10 cellular contexts compared by ENCODE assay signal in genomic region chr11:118915941-118916841, GRCh38. TPM values are rescaled to one million over a fixed set of nuclear protein-coding genes. Genes with fewer than 3 reads are reported as not detected.
DNase-seq lines count a peak whose midpoint lies in the region; ATAC-seq and TF ChIP-seq lines count a peak whose summit lies in the region.
"Had no signal": no experiment of that assay in that cellular context is flagged by ENCODE, and none has a peak within 500 bp of the region (broad histone marks: within the 10 kb centered on the region; RNA-seq: fewer than 3 reads in every experiment).

No MANE protein-coding gene starts in this region.

- peak overlapping the region; percentile 96 for H2AK5ac ChIP-seq in mesendoderm (ENCODE audit: low read length)

- H3K36me3 Mint-ChIP-seq in activated T-cell treated with anti-CD3 and anti-CD28 coated beads, Interleukin-2, amount 50 U/mL, for 24 hours (ENCODE audit: low read depth), result peaks cover 12% of the 10 kb centered on the region

- peak overlapping the region; percentile 64 for H2BK5ac ChIP-seq in mesendoderm (ENCODE audit: low read length)

- H3K4me3 Mint-ChIP-seq in activated T-cell treated with anti-CD3 and anti-CD28 coated beads, Interleukin-2, amount 50 U/mL, for 24 hours, result peak overlapping the region; percentile 85

- no peaks in the 10 kb centered on the region for H3K27me3 Mint-ChIP-seq in activated T-cell treated with anti-CD3 and anti-CD28 coated beads, Interleukin-2, amount 50 U/mL, for 24 hours

- H3K27ac ChIP-seq in mesendoderm (ENCODE audit: low read depth, low read length) (peak overlapping the region; percentile 98), tibial nerve (peak overlapping the region; percentile 88 to 97 (median 93))

- peaks cover 33% of the 10 kb centered on the region for H3K79me1 ChIP-seq in mesendoderm (ENCODE audit: low read length)

- peaks cover 76% of the 10 kb centered on the region for H3K4me1 ChIP-seq in mesendoderm (ENCODE audit: control insufficient read depth, low read depth, low read length)
- H3K4me1 ChIP-seq in tibial nerve, result peaks cover 14 to 100% (median 98%) of the 10 kb centered on the region in 4 donors

- H3K23ac ChIP-seq in mesendoderm (ENCODE audit: low read length), result peak overlapping the region; percentile 85

- peak overlapping the region; percentile 30 for H3K4me2 ChIP-seq in mesendoderm (ENCODE audit: low read length)

- H3K9ac ChIP-seq in mesendoderm (ENCODE audit: low read length), result peak overlapping the region; percentile 52

- no peak overlapping the region for H2BK15ac ChIP-seq in mesendoderm (replicated peaks; ENCODE audit: low read depth)

- H3K4me3 ChIP-seq in cardiac fibroblast (replicated peaks in 1 of 2; ENCODE audit: low read depth in 2 of 2, low read length in 2 of 2), result peak overlapping the region; percentile 17 to 27
- H3K4me3 ChIP-seq in mesendoderm (ENCODE audit: low read length), result no peak overlapping the region
- H3K4me3 ChIP-seq in tibial nerve, result no peak overlapping the region

- H3K79me2 ChIP-seq in mesendoderm (ENCODE audit: control insufficient read depth, insufficient read depth, low read length), result peaks cover 49% of the 10 kb centered on the region

- TF ChIP-seq POLR2A in tibial nerve (IDR thresholded peaks at IDR 0.05), result no peak

- peaks cover 97% of the 10 kb centered on the region for H3K4me1 Mint-ChIP-seq in activated T-cell treated with anti-CD3 and anti-CD28 coated beads, Interleukin-2, amount 50 U/mL, for 24 hours (ENCODE audit: low read depth)

- H3K36me3 ChIP-seq in mesendoderm (ENCODE audit: control insufficient read depth, insufficient read depth, low read length), result no peaks in the 10 kb centered on the region
- no peaks in the 10 kb centered on the region for H3K36me3 ChIP-seq in tibial nerve

- no peak for ATAC-seq in HG03342 (IDR thresholded peaks at IDR 0.05; ENCODE audit: unreplicated experiment)
- ATAC-seq in HG02970 (IDR thresholded peaks at IDR 0.05; ENCODE audit: low FRiP score, unreplicated experiment), result no peak
- no peak for ATAC-seq in GM18873 (IDR thresholded peaks at IDR 0.05; ENCODE audit: low FRiP score, unreplicated experiment)

- no peak for TF ChIP-seq EP300 in tibial nerve (IDR thresholded peaks at IDR 0.05)

- TF ChIP-seq CTCF in cardiac fibroblast (IDR thresholded peaks at IDR 0.05; ENCODE audit: low read depth, low read length), result no peak
- TF ChIP-seq CTCF in tibial nerve (IDR thresholded peaks at IDR 0.05), result no peak

- WGBS in mesendoderm (ENCODE audit: extremely low coverage, insufficient coverage, low lambda C conversion rate), result no CpG with 5 or more reads among the region's 10 CpGs
- 37 to 39% methylated on average over 9 to 10 of the region's 10 CpGs for WGBS in tibial nerve, 2 donors

- DNase-seq in activated T-cell treated with anti-CD3 and anti-CD28 coated beads, Interleukin-2, amount 50 U/mL, for 24 hours, result no peak
- no peak for DNase-seq in activated T-cell treated with anti-CD3 and anti-CD28 coated beads, Interleukin-2, amount 50 U/mL, for 1 hour
- DNase-seq in cardiac fibroblast (ENCODE audit: low read depth in 2 of 2) (no peak), mesendoderm (no peak), tibial nerve (ENCODE audit: low spot score in 2 of 2) (no peak)
- DNase-seq: GOT3 had no signal

- H3K9me3 ChIP-seq in tibial nerve, result no peaks in the 10 kb centered on the region

- no peak overlapping the region for H4K8ac ChIP-seq in mesendoderm (ENCODE audit: low read depth, low read length)

- peak overlapping the region; percentile 60 for H3K4ac ChIP-seq in mesendoderm (ENCODE audit: low read depth, low read length)

- H3K27ac Mint-ChIP-seq in activated T-cell treated with anti-CD3 and anti-CD28 coated beads, Interleukin-2, amount 50 U/mL, for 24 hours, result peak overlapping the region; percentile 99

- no peaks in the 10 kb centered on the region for H3K9me3 Mint-ChIP-seq in activated T-cell treated with anti-CD3 and anti-CD28 coated beads, Interleukin-2, amount 50 U/mL, for 24 hours

- H3K18ac ChIP-seq in mesendoderm (ENCODE audit: low read length), result peak overlapping the region; percentile 72

- H4K5ac ChIP-seq in mesendoderm (ENCODE audit: low read length), result no peak overlapping the region

- H3K27me3 ChIP-seq in mesendoderm (ENCODE audit: insufficient read depth, low read length, poor library complexity) (no peaks in the 10 kb centered on the region), tibial nerve (no peaks in the 10 kb centered on the region)

- H3K56ac ChIP-seq in mesendoderm (ENCODE audit: low read length), result peak overlapping the region; percentile 97

- H2BK120ac ChIP-seq in mesendoderm (ENCODE audit: low read depth, low read length), result peak overlapping the region; percentile 13

RNA-seq across cellular contexts. Expression of gene BCL9L, which starts 9.5 kb away (rescaled TPM):
- polyA plus RNA-seq in mesendoderm (2013, experiment 1 of 2), result 65.1 TPM
- polyA plus RNA-seq in mesendoderm (2013, experiment 2 of 2), result 69.1 TPM
- total RNA-seq in tibial nerve, result 10 to 100 TPM; 15.7 to 36.0 (median 28.5) TPM

RNA-seq across cellular contexts. Expression of gene CXCR5, which starts 32.5 kb away (rescaled TPM):
- 0.80 TPM for polyA plus RNA-seq in mesendoderm (2013, experiment 1 of 2)
- 0.70 TPM for polyA plus RNA-seq in mesendoderm (2013, experiment 2 of 2)
- not detected for total RNA-seq in tibial nerve
- total RNA-seq: bronchial epithelial cell had no signal

RNA-seq across cellular contexts. Expression of gene UPK2, which starts 39.9 kb away (rescaled TPM):
- 0.31 TPM for polyA plus RNA-seq in mesendoderm (2013, experiment 1 of 2)
- 0.43 TPM for polyA plus RNA-seq in mesendoderm (2013, experiment 2 of 2)
- not detected for total RNA-seq in tibial nerve
- total RNA-seq: bronchial epithelial cell had no signal

RNA-seq across cellular contexts. Expression of gene FOXR1, which starts 55.4 kb away (rescaled TPM):
- polyA plus RNA-seq in mesendoderm (2013, experiment 1 of 2), result 0.04 TPM
- polyA plus RNA-seq in mesendoderm (2013, experiment 2 of 2), result not detected
- total RNA-seq in tibial nerve, result not detected
- total RNA-seq: bronchial epithelial cell had no signal

Comparison
In these comparisons a context has a peak if more than half of its experiments do, and no peak if none do; other contexts are left out.
1. H3K4me3 ChIP-seq: peak in cardiac fibroblast (2 of 2); none in mesendoderm (single experiment) and tibial nerve (0 of 4).